Comparison of ENCODE assay signal across 12 cellular contexts in the genomic region with DNA sequence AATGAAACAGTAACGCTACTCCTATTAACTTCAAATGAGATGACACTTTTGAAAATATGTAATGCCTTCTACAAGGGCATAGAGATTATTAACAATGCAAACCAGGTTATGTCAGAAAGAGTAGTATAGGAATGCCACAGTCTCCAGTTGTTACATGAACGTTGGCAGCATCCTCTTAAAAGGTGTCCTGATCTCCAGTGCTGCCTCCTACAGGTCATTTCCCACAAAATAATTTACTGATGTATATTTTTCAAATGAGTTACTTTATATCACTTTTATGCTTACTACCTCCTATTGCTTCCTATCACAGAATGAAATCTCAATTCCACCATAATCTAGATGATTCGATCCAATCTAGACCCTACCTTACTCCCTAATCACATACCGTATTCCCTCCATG.
DNase-seq lines count a peak whose midpoint lies in the region; ATAC-seq and TF ChIP-seq lines count a peak whose summit lies in the region.
"Had no signal": no experiment of that assay in that cellular context is flagged by ENCODE, and none has a peak within 500 bp of the region (broad histone marks: within the 10 kb centered on the region; RNA-seq: fewer than 3 reads in every experiment).

No MANE protein-coding gene starts in this region.

- peak in 5 of 7 experiments; percentile 12 to 26 (median 18) for TF ChIP-seq CTCF in body of pancreas (IDR thresholded peaks at IDR 0.05)
- TF ChIP-seq CTCF in nephron progenitor cell (IDR thresholded peaks at IDR 0.05), result peak; percentile 45

- ATAC-seq in body of pancreas (no peak), GM19463 (IDR thresholded peaks at IDR 0.05; ENCODE audit: unreplicated experiment) (no peak)
- ATAC-seq in stimulated activated memory B cell treated with anti-CD40 and anti-IgM and Interleukin-4, amounts not matched to agents 10 μg/mL and 1 μg/mL and 100 μg/mL, for 72 hours, result no peak

- H3K4me3 Mint-ChIP-seq in nephron progenitor cell, result no peak overlapping the region
- H3K4me3 Mint-ChIP-seq in stimulated activated memory B cell treated with anti-CD40 and anti-IgM and Interleukin-4, amounts not matched to agents 10 μg/mL and 1 μg/mL and 100 μg/mL, for 72 hours, result no peak overlapping the region
- no peak overlapping the region for H3K4me3 Mint-ChIP-seq in T-helper 2 cell treated with Interferon-gamma antibody and Interleukin-4, amounts not matched to agents 5 μg/mL and 100 μg/mL, for 36 hours

- H3K27ac ChIP-seq in body of pancreas, result no peak overlapping the region
- H3K27ac ChIP-seq: thoracic aorta had no signal

- H3K27ac Mint-ChIP-seq in nephron progenitor cell, result no peak overlapping the region
- no peak overlapping the region for H3K27ac Mint-ChIP-seq in stimulated activated memory B cell treated with anti-CD40 and anti-IgM and Interleukin-4, amounts not matched to agents 10 μg/mL and 1 μg/mL and 100 μg/mL, for 72 hours
- no peak overlapping the region for H3K27ac Mint-ChIP-seq in T-helper 2 cell treated with Interferon-gamma antibody and Interleukin-4, amounts not matched to agents 5 μg/mL and 100 μg/mL, for 36 hours

- no peaks in the 10 kb centered on the region for H3K36me3 ChIP-seq in body of pancreas (replicated peaks in 1 of 2; ENCODE audit: insufficient read depth in 1 of 2, low read depth in 2 of 2)
- H3K36me3 ChIP-seq: thoracic aorta had no signal

- H3K27me3 ChIP-seq in body of pancreas, result no peaks in the 10 kb centered on the region

- H3K36me3 Mint-ChIP-seq in nephron progenitor cell (ENCODE audit: low read depth), result no peaks in the 10 kb centered on the region
- H3K36me3 Mint-ChIP-seq in stimulated activated memory B cell treated with anti-CD40 and anti-IgM and Interleukin-4, amounts not matched to agents 10 μg/mL and 1 μg/mL and 100 μg/mL, for 72 hours, result no peaks in the 10 kb centered on the region
- H3K36me3 Mint-ChIP-seq in T-helper 2 cell treated with Interferon-gamma antibody and Interleukin-4, amounts not matched to agents 5 μg/mL and 100 μg/mL, for 36 hours (ENCODE audit: low read depth), result no peaks in the 10 kb centered on the region

- intact Hi-C loops in body of pancreas (cut with DNase I), result no loop called here

- no peaks in the 10 kb centered on the region for H3K4me1 Mint-ChIP-seq in nephron progenitor cell
- H3K4me1 Mint-ChIP-seq in stimulated activated memory B cell treated with anti-CD40 and anti-IgM and Interleukin-4, amounts not matched to agents 10 μg/mL and 1 μg/mL and 100 μg/mL, for 72 hours, result no peaks in the 10 kb centered on the region
- H3K4me1 Mint-ChIP-seq in T-helper 2 cell treated with Interferon-gamma antibody and Interleukin-4, amounts not matched to agents 5 μg/mL and 100 μg/mL, for 36 hours (ENCODE audit: low read depth), result no peaks in the 10 kb centered on the region

- H3K9me3 ChIP-seq in body of pancreas, result no peaks in the 10 kb centered on the region
- H3K9me3 ChIP-seq: thoracic aorta had no signal

- 37 to 47% methylated on average over 4 of the region's 4 CpGs for WGBS in body of pancreas, 2 donors

- no peaks in the 10 kb centered on the region for H3K27me3 Mint-ChIP-seq in nephron progenitor cell (ENCODE audit: low read depth, poor library complexity)
- no peaks in the 10 kb centered on the region for H3K27me3 Mint-ChIP-seq in stimulated activated memory B cell treated with anti-CD40 and anti-IgM and Interleukin-4, amounts not matched to agents 10 μg/mL and 1 μg/mL and 100 μg/mL, for 72 hours
- H3K27me3 Mint-ChIP-seq in T-helper 2 cell treated with Interferon-gamma antibody and Interleukin-4, amounts not matched to agents 5 μg/mL and 100 μg/mL, for 36 hours (ENCODE audit: low read depth), result no peaks in the 10 kb centered on the region

- H3K9me3 Mint-ChIP-seq in nephron progenitor cell, result no peaks in the 10 kb centered on the region
- H3K9me3 Mint-ChIP-seq in stimulated activated memory B cell treated with anti-CD40 and anti-IgM and Interleukin-4, amounts not matched to agents 10 μg/mL and 1 μg/mL and 100 μg/mL, for 72 hours, result peaks cover 8% of the 10 kb centered on the region
- peaks cover 15% of the 10 kb centered on the region for H3K9me3 Mint-ChIP-seq in T-helper 2 cell treated with Interferon-gamma antibody and Interleukin-4, amounts not matched to agents 5 μg/mL and 100 μg/mL, for 36 hours

- H3K4me3 ChIP-seq in body of pancreas, result no peak overlapping the region
- H3K4me3 ChIP-seq: thoracic aorta had no signal

- TF ChIP-seq POLR2A in body of pancreas (IDR thresholded peaks at IDR 0.05), result no peak

- DNase-seq in EH (ENCODE audit: low read depth), result peak; percentile 6
- peak; percentile 21 for DNase-seq in LHCN-M2 (ENCODE audit: low read depth)
- peak in 1 of 4 donors; percentile 6 for DNase-seq in body of pancreas
- no peak for DNase-seq in nephron progenitor cell
- no peak for DNase-seq in hypothalamus (lab: John Stamatoyannopoulos, UW)
- no peak for DNase-seq in T-helper 2 cell treated with Interferon-gamma antibody and Interleukin-4, amounts not matched to agents 5 μg/mL and 100 μg/mL, for 36 hours (ENCODE audit: low spot score)
- DNase-seq: effector CD8-positive, alpha-beta T cell; SHP77 treated with DMSO at 0.1 percent for 48 hours; stimulated activated CD4-positive, alpha-beta T cell treated with anti-CD3 and anti-CD28 coated beads, Interleukin-12 subunit alpha, Interleukin-12 subunit beta, amount 100 ng/mL, for 4 hours had no signal

- no peaks in the 10 kb centered on the region for H3K4me1 ChIP-seq in body of pancreas

Comparison
In these comparisons a context has a peak if more than half of its experiments do, and no peak if none do; other contexts are left out.
1. DNase-seq: peak in EH (single experiment) and LHCN-M2 (single experiment); none in nephron progenitor cell (single experiment), hypothalamus (0 of 51) and T-helper 2 cell treated with Interferon-gamma antibody and Interleukin-4, amounts not matched to agents 5 μg/mL and 100 μg/mL, for 36 hours (single experiment).